ENCODE assay signal across 8 cellular contexts in the genomic region with DNA sequence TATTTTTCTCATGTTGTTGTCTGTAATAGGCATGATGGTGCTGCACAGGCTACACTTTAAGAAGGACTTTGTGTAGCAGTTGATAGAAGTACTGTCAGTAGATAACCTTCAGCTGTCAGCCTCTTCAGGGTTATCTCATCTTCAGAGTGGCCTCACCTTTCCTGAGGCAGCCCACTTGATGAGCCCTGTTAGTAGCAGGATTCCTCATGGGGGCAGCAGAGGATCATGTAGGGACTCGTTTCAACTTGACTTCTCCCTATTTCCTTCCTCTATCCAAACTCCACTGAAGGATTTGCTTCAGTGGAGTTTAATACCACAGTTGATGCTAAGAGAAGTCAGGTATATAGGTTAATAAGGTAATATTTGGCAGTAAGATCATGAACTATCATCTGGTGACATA.
DNase-seq lines count a peak whose midpoint lies in the region; ATAC-seq and TF ChIP-seq lines count a peak whose summit lies in the region.

No MANE protein-coding gene starts in this region.

- POLR2A ChIA-PET in A673 (lab: Charles Lee; ENCODE audit: low non-redundant PET) = no interaction called here
- POLR2A ChIA-PET in CD4-positive, alpha-beta T cell (lab: Charles Lee) = no interaction called here

- H3K27me3 ChIP-seq in A673 (replicated peaks; ENCODE audit: insufficient read depth, low read depth, low read length, poor library complexity) = no peaks in the 10 kb centered on the region
- no peaks in the 10 kb centered on the region for H3K27me3 ChIP-seq in CD4-positive, alpha-beta T cell (ENCODE audit: control insufficient read depth, insufficient read depth, low read length)

- H3K4me1 Mint-ChIP-seq in CD14-positive monocyte (no peaks in the 10 kb centered on the region), natural killer cell (no peaks in the 10 kb centered on the region)
- no peaks in the 10 kb centered on the region for H3K4me1 Mint-ChIP-seq in CD4-positive, alpha-beta T cell (ENCODE audit: low read depth)

- H3K27ac Mint-ChIP-seq in CD14-positive monocyte = no peak overlapping the region
- no peak overlapping the region for H3K27ac Mint-ChIP-seq in CD4-positive, alpha-beta T cell
- no peak overlapping the region for H3K27ac Mint-ChIP-seq in natural killer cell

- no peaks in the 10 kb centered on the region for H3K4me1 ChIP-seq in A673 (ENCODE audit: insufficient read depth, low read length, poor library complexity, severe bottlenecking)

- TF ChIP-seq CTCF in A673 (conservative IDR thresholded peaks at IDR 0.05; ENCODE audit: low read depth, low read length) = peak; percentile 66
- TF ChIP-seq CTCF in fibroblast of villous mesenchyme (IDR thresholded peaks at IDR 0.05; ENCODE audit: insufficient read depth, low read depth, low read length) = no peak
- no peak for TF ChIP-seq CTCF in CD14-positive monocyte (IDR thresholded peaks at IDR 0.05)
- TF ChIP-seq CTCF in CD4-positive, alpha-beta T cell (IDR thresholded peaks at IDR 0.05) = no peak
- no peak for TF ChIP-seq CTCF in natural killer cell (IDR thresholded peaks at IDR 0.05)

- no peak overlapping the region for H3K27ac ChIP-seq in A673 (ENCODE audit: low read depth, low read length, poor library complexity, severe bottlenecking)
- H3K27ac ChIP-seq in CD4-positive, alpha-beta T cell (ENCODE audit: low read depth, low read length) = no peak overlapping the region

- peaks cover 0 to 2% (median 0%) of the 10 kb centered on the region in 3 donors for H3K27me3 Mint-ChIP-seq in CD14-positive monocyte (ENCODE audit: low read depth in 3 of 3)
- no peaks in the 10 kb centered on the region for H3K27me3 Mint-ChIP-seq in CD4-positive, alpha-beta T cell
- H3K27me3 Mint-ChIP-seq in natural killer cell (ENCODE audit: low read depth in 2 of 2) = no peaks in the 10 kb centered on the region

- peak; percentile 62 for DNase-seq in A673 (ENCODE audit: low spot score)
- peak; percentile 30 for DNase-seq in H4 (ENCODE audit: low spot score)
- peak; percentile 65 for DNase-seq in NCI-H69 (lab: John Stamatoyannopoulos, UW)
- DNase-seq in fibroblast of villous mesenchyme (ENCODE audit: low read depth) = peak; percentile 4
- DNase-seq in stimulated activated naive CD4-positive, alpha-beta T cell treated with Interleukin-2 at 50 U/mL for 16 hours (lab: John Stamatoyannopoulos, UW) = no peak
- DNase-seq in CD14-positive monocyte (ENCODE audit: low spot score) = no peak
- DNase-seq in CD4-positive, alpha-beta T cell = no peak
- no peak for DNase-seq in natural killer cell

- BruUV-seq in A673 (replicated peaks; lab: Mats Ljungman, UMichigan) = no TSS peak

- no peaks in the 10 kb centered on the region for H3K9me3 ChIP-seq in A673 (ENCODE audit: low read depth, low read length, poor library complexity, severe bottlenecking)
- no peaks in the 10 kb centered on the region for H3K9me3 ChIP-seq in CD4-positive, alpha-beta T cell (ENCODE audit: control insufficient read depth, low read length)

- ATAC-seq in CD4-positive, alpha-beta T cell (ENCODE audit: poor library complexity) = no peak
- no peak for ATAC-seq in natural killer cell

- CTCF ChIA-PET in A673 (lab: Charles Lee) = interaction anchor here (1.0 kb wide), 1 partner anchor 530 kb away, joined by 3 read pairs; a partner anchor contains a TSS
- CTCF ChIA-PET in CD4-positive, alpha-beta T cell (lab: Charles Lee) = no interaction called here

- H3K36me3 Mint-ChIP-seq in CD14-positive monocyte (no peaks in the 10 kb centered on the region), natural killer cell (no peaks in the 10 kb centered on the region)
- no peaks in the 10 kb centered on the region for H3K36me3 Mint-ChIP-seq in CD4-positive, alpha-beta T cell (ENCODE audit: low read depth)

- H3K9me3 Mint-ChIP-seq in CD14-positive monocyte (no peaks in the 10 kb centered on the region), natural killer cell (peaks cover 12 to 18% of the 10 kb centered on the region in 2 donors)
- H3K9me3 Mint-ChIP-seq in CD4-positive, alpha-beta T cell = peaks cover 6% of the 10 kb centered on the region

- H3K36me3 ChIP-seq in A673 (ENCODE audit: insufficient read depth, low read length, poor library complexity, severe bottlenecking) = no peaks in the 10 kb centered on the region

- intact Hi-C loops in A673 (cut with micrococcal nuclease; ENCODE audit: unreplicated experiment) (loop anchor here (2.0 to 10.0 kb wide), 4 partner anchors 74 to 1047 kb away; a partner anchor contains a TSS), CD14-positive monocyte (cut with micrococcal nuclease) (no loop called here), natural killer cell (cut with micrococcal nuclease) (no loop called here)
- intact Hi-C loops in CD4-positive, alpha-beta T cell (cut with DNase I, micrococcal nuclease) = no loop called here

- H3K4me3 Mint-ChIP-seq in CD14-positive monocyte (no peak overlapping the region), natural killer cell (no peak overlapping the region)
- no peak overlapping the region for H3K4me3 Mint-ChIP-seq in CD4-positive, alpha-beta T cell

- H3K4me3 ChIP-seq in A673 (ENCODE audit: low read depth, low read length, poor library complexity, severe bottlenecking) = no peak overlapping the region
- no peak overlapping the region for H3K4me3 ChIP-seq in fibroblast of villous mesenchyme (ENCODE audit: low read depth, low read length)

Comparison
In these comparisons a context has a peak if more than half of its experiments do, and no peak if none do; other contexts are left out.
1. DNase-seq: peak in A673 (single experiment), H4 (single experiment), NCI-H69 (single experiment) and fibroblast of villous mesenchyme (single experiment); none in stimulated activated naive CD4-positive, alpha-beta T cell treated with Interleukin-2 at 50 U/mL for 16 hours (single experiment), CD14-positive monocyte (single experiment), CD4-positive, alpha-beta T cell (0 of 10) and natural killer cell (single experiment).